In genomic region chr6:125041740-125042459, GRCh38 we compare ENCODE assay signal across 19 cellular contexts.
DNase-seq lines count a peak whose midpoint lies in the region; ATAC-seq, FAIRE-seq and TF ChIP-seq lines count a peak whose summit lies in the region.
"Had no signal": no experiment of that assay in that cellular context is flagged by ENCODE, and none has a peak within 500 bp of the region (broad histone marks: within the 10 kb centered on the region; RNA-seq: fewer than 3 reads in every experiment).

No MANE protein-coding gene starts in this region.

- ATAC-seq in K562 = peak; percentile 31; the same call in 1 of the 3 replicates
- ATAC-seq: activated CD4-positive, CD25-positive, alpha-beta regulatory T cell treated with anti-CD3 and anti-CD28 coated beads, Interleukin-2, amount 50 U/mL, for 24 hours; lower lobe of right lung had no signal

- CTCF ChIA-PET in K562 (lab: Yijun Ruan, JAX; ENCODE audit: low intra/inter-chr PET ratio) = no interaction called here

- no TSS peak for BruUV-seq in K562 (replicated peaks; lab: Mats Ljungman, UMichigan)

- H3K9me3 Mint-ChIP-seq in chondrocyte (ENCODE audit: low read depth) = peaks cover 5% of the 10 kb centered on the region
- H3K9me3 Mint-ChIP-seq: activated naive CD4-positive, alpha-beta T cell treated with anti-CD3 and anti-CD28 coated beads, Interleukin-2, amount 10 ng/mL, durations not matched to agents 7 days and 5 days; central memory CD8-positive, alpha-beta T cell; nephron had no signal

- H3K4me1 Mint-ChIP-seq in chondrocyte (ENCODE audit: low read depth) = peaks cover 36% of the 10 kb centered on the region
- H3K4me1 Mint-ChIP-seq: activated naive CD4-positive, alpha-beta T cell treated with anti-CD3 and anti-CD28 coated beads, Interleukin-2, amount 10 ng/mL, durations not matched to agents 7 days and 5 days; central memory CD8-positive, alpha-beta T cell had no signal

- H3K36me3 Mint-ChIP-seq in chondrocyte (ENCODE audit: low read depth) = peaks cover 13% of the 10 kb centered on the region
- H3K36me3 Mint-ChIP-seq: activated naive CD4-positive, alpha-beta T cell treated with anti-CD3 and anti-CD28 coated beads, Interleukin-2, amount 10 ng/mL, durations not matched to agents 7 days and 5 days had no signal

- H3K27me3 ChIP-seq in K562 (ENCODE audit: control insufficient read depth in 2 of 2, insufficient read depth in 2 of 2, low read length in 2 of 2) (no peaks in the 10 kb centered on the region), keratinocyte (ENCODE audit: control insufficient read depth, extremely low read depth, insufficient read depth, low read length) (no peaks in the 10 kb centered on the region)

- no peaks in the 10 kb centered on the region for H3K9me1 ChIP-seq in K562 (ENCODE audit: control insufficient read depth, insufficient read depth, low read length)
- no peaks in the 10 kb centered on the region for H3K9me1 ChIP-seq in keratinocyte (ENCODE audit: control insufficient read depth, extremely low read depth, insufficient read depth, low read length)

- no peak for TF ChIP-seq RAD21 in K562 (CRISPR knock-in tag; conservative IDR thresholded peaks at IDR 0.05 in 1 of 2, IDR thresholded peaks at IDR 0.05 in 1 of 2)

- 82% methylated on average over 3 of the region's 3 CpGs for WGBS in K562 (ENCODE audit: insufficient coverage, low coverage, missing lambda C conversion rate)

- H4K20me1 ChIP-seq in K562 (replicated peaks; ENCODE audit: control insufficient read depth, insufficient read depth, low read length) (no peaks in the 10 kb centered on the region), keratinocyte (ENCODE audit: control insufficient read depth, extremely low read depth, insufficient read depth, low read length) (no peaks in the 10 kb centered on the region)

- FAIRE-seq in K562 (lab: Jason Lieb, UNC) = no peak
- peak; percentile 81 for FAIRE-seq in keratinocyte (lab: Jason Lieb, UNC)

- POLR2A ChIA-PET in K562 (lab: Yijun Ruan, JAX) = no interaction called here

- H3K4me3 ChIP-seq in K562 (no peak overlapping the region), keratinocyte (ENCODE audit: control insufficient read depth in 2 of 3, extremely low read depth in 1 of 3, insufficient read depth in 2 of 3, low read depth in 1 of 3, low read length in 3 of 3) (no peak overlapping the region)
- H3K4me3 ChIP-seq: lower lobe of right lung had no signal

- TF ChIP-seq EP300 in K562 (IDR thresholded peaks at IDR 0.05; ENCODE audit: low read length) = no peak

- TF ChIP-seq POLR2A in K562 (conservative IDR thresholded peaks at IDR 0.05) = no peak

- no peak overlapping the region for H3K4me2 ChIP-seq in K562 (ENCODE audit: insufficient read depth, low read length)
- H3K4me2 ChIP-seq in keratinocyte (ENCODE audit: control insufficient read depth, extremely low read depth, insufficient read depth, low read depth, low read length) = peak overlapping the region; percentile 7

- H3K9ac ChIP-seq in K562 (ENCODE audit: insufficient read depth in 1 of 2, low read depth in 2 of 2, low read length in 2 of 2) (no peak overlapping the region), keratinocyte (ENCODE audit: control insufficient read depth, extremely low read depth, insufficient read depth, low read length) (no peak overlapping the region)

- dilution Hi-C loops in keratinocyte (cut with MboI; ENCODE audit: extremely low pct_ligation_motif_present, low sequenced_read_pairs) = no loop called here

- H3K27ac ChIP-seq in K562 (ENCODE audit: extremely low read depth, low read depth, low read length) = no peak overlapping the region
- H3K27ac ChIP-seq in keratinocyte (ENCODE audit: control insufficient read depth, insufficient read depth, low read length) = peak overlapping the region; percentile 92
- H3K27ac ChIP-seq: lower lobe of right lung had no signal

- H3K9me3 ChIP-seq in K562 (replicated peaks; ENCODE audit: control insufficient read depth, insufficient read depth, low read depth, low read length) = no peaks in the 10 kb centered on the region
- H3K9me3 ChIP-seq in keratinocyte (ENCODE audit: control insufficient read depth, low read depth, low read length) = no peaks in the 10 kb centered on the region
- H3K9me3 ChIP-seq: lower lobe of right lung had no signal

- TF ChIP-seq CTCF in K562 (IDR thresholded peaks at IDR 0.05 in 2 of 3, conservative IDR thresholded peaks at IDR 0.05 in 1 of 3; ENCODE audit: insufficient read depth in 2 of 3, low read depth in 1 of 3, low read length in 3 of 3) = no peak
- TF ChIP-seq CTCF in keratinocyte (optimal IDR thresholded peaks at IDR 0.05 in 1 of 3, IDR thresholded peaks at IDR 0.05 in 1 of 3, conservative IDR thresholded peaks at IDR 0.05 in 1 of 3; ENCODE audit: extremely low read depth in 1 of 3, insufficient read depth in 2 of 3, low read length in 3 of 3) = no peak
- TF ChIP-seq CTCF in chondrocyte (IDR thresholded peaks at IDR 0.05) = no peak

- no peak overlapping the region for H2AFZ ChIP-seq in K562 (ENCODE audit: low read depth, low read length)
- H2AFZ ChIP-seq in keratinocyte (ENCODE audit: control insufficient read depth, low read length) = no peak overlapping the region

- H3K79me2 ChIP-seq in K562 (ENCODE audit: control insufficient read depth, insufficient read depth, low read length) (peaks cover 57% of the 10 kb centered on the region), keratinocyte (ENCODE audit: control insufficient read depth, insufficient read depth, low read length) (peaks cover 43% of the 10 kb centered on the region)

- H3K36me3 ChIP-seq in K562 (ENCODE audit: control insufficient read depth, insufficient read depth, low read length) (peaks cover 25% of the 10 kb centered on the region; the same call in 2 of the 3 replicates), keratinocyte (ENCODE audit: control insufficient read depth in 2 of 2, extremely low read depth in 1 of 2, insufficient read depth in 2 of 2, low read length in 2 of 2) (no peaks in the 10 kb centered on the region)

- no peak overlapping the region for H3K27ac Mint-ChIP-seq in chondrocyte (ENCODE audit: unreplicated experiment)
- H3K27ac Mint-ChIP-seq: activated naive CD4-positive, alpha-beta T cell treated with anti-CD3 and anti-CD28 coated beads, Interleukin-2, amount 10 ng/mL, durations not matched to agents 7 days and 5 days; nephron had no signal

- H3K27me3 Mint-ChIP-seq in chondrocyte (ENCODE audit: low read depth) = no peaks in the 10 kb centered on the region
- H3K27me3 Mint-ChIP-seq: activated naive CD4-positive, alpha-beta T cell treated with anti-CD3 and anti-CD28 coated beads, Interleukin-2, amount 10 ng/mL, durations not matched to agents 7 days and 5 days; central memory CD8-positive, alpha-beta T cell had no signal

- H3K4me3 Mint-ChIP-seq in chondrocyte (ENCODE audit: unreplicated experiment) = no peak overlapping the region
- H3K4me3 Mint-ChIP-seq: activated naive CD4-positive, alpha-beta T cell treated with anti-CD3 and anti-CD28 coated beads, Interleukin-2, amount 10 ng/mL, durations not matched to agents 7 days and 5 days; CD14-positive monocyte; central memory CD8-positive, alpha-beta T cell; nephron had no signal

- peak; percentile 59 for DNase-seq in EH (ENCODE audit: low read depth)
- DNase-seq in M059J (ENCODE audit: low read depth) = peak; percentile 34
- no peak for DNase-seq in K562 (ENCODE audit: extremely low read depth in 1 of 4, low spot score in 3 of 4)
- DNase-seq in keratinocyte (ENCODE audit: low read depth, low spot score) = peak; percentile 53
- DNase-seq in T1000 (lab: John Stamatoyannopoulos, UW) = no peak
- no peak for DNase-seq in NCI-H2029 treated with DMSO at 0.1 percent for 48 hours (lab: John Stamatoyannopoulos, UW)
- no peak for DNase-seq in chondrocyte (ENCODE audit: low spot score)
- DNase-seq in NCI-H748 (lab: John Stamatoyannopoulos, UW; ENCODE audit: unreplicated experiment) = no peak
- DNase-seq: activated naive CD4-positive, alpha-beta T cell treated with anti-CD3 and anti-CD28 coated beads, Interleukin-2, amount 10 ng/mL, durations not matched to agents 7 days and 5 days; DMS79; lower lobe of right lung; NCI-H1105 treated with DMSO at 0.1 percent for 48 hours; NCI-H510A; stimulated activated CD4-positive, alpha-beta T cell treated with anti-CD3 and anti-CD28 coated beads, Interleukin-2, amount 100 ng/mL, for 48 hours; trophoblast cell had no signal

- intact Hi-C loops in K562 (cut with micrococcal nuclease) = no loop called here

- H3K4me1 ChIP-seq in K562 (replicated peaks in 1 of 2; ENCODE audit: control insufficient read depth in 2 of 2, insufficient read depth in 2 of 2, low read length in 2 of 2) (peaks cover 4 to 13% of the 10 kb centered on the region in 2 experiments; a peak in 4 of 5 replicates), keratinocyte (ENCODE audit: control insufficient read depth, extremely low read depth, insufficient read depth, low read length) (peaks cover 55% of the 10 kb centered on the region)
- H3K4me1 ChIP-seq: lower lobe of right lung had no signal

- in situ Hi-C loops in K562 (cut with MboI) = no loop called here

TF ChIP-seq in K562, 482 proteins besides CTCF, POLR2A, EP300 and RAD21:
- TF ChIP-seq CEBPB (tag; IDR thresholded peaks at IDR 0.05) (peak; percentile 94), CEBPG (CRISPR knock-in tag; IDR thresholded peaks at IDR 0.05) (no peak), CEBPG (tag; conservative IDR thresholded peaks at IDR 0.05 in 1 of 2, IDR thresholded peaks at IDR 0.05 in 1 of 2) (peak; percentile 81 to 96), ZNF140 (CRISPR knock-in tag; IDR thresholded peaks at IDR 0.05) (no peak), MEF2A (IDR thresholded peaks at IDR 0.05; ENCODE audit: control insufficient read depth, low read depth, low read length) (peak; percentile 72), ZBED1 (IDR thresholded peaks at IDR 0.05) (no peak), NR2F6 (CRISPR knock-in tag; IDR thresholded peaks at IDR 0.05) (no peak)

Comparison
In these comparisons a context has a peak if more than half of its experiments do, and no peak if none do; other contexts are left out.
1. DNase-seq: peak in EH (single experiment), M059J (single experiment) and keratinocyte (single experiment); none in K562 (0 of 4), T1000 (single experiment), NCI-H2029 treated with DMSO at 0.1 percent for 48 hours (single experiment), chondrocyte (single experiment) and NCI-H748 (single experiment).